27 cellular contexts compared by ENCODE assay signal in genomic region chr17:17239832-17240231, GRCh38. TPM values are rescaled to one million over a fixed set of nuclear protein-coding genes. Genes with fewer than 3 reads are reported as not detected.
DNase-seq lines count a peak whose midpoint lies in the region; ATAC-seq, FAIRE-seq and TF ChIP-seq lines count a peak whose summit lies in the region.
"Had no signal": no experiment of that assay in that cellular context is flagged by ENCODE, and none has a peak within 500 bp of the region (broad histone marks: within the 10 kb centered on the region; RNA-seq: fewer than 3 reads in every experiment).

No MANE protein-coding gene starts in this region.

- no peaks in the 10 kb centered on the region for H3K27me3 Mint-ChIP-seq in natural killer cell (ENCODE audit: low read depth in 2 of 2)
- no peaks in the 10 kb centered on the region for H3K27me3 Mint-ChIP-seq in natural killer cell treated with Interleukin-12 subunit alpha and Interleukin-12 subunit beta and Interleukin-15 and Interleukin-18, amount 100 ng/mL, for 72 hours

- H3K27ac ChIP-seq in SK-N-MC (no peak overlapping the region), brain microvascular endothelial cell (no peak overlapping the region), small intestine (ENCODE audit: low read depth in 1 of 2, low read length in 1 of 2) (no peak overlapping the region)
- H3K27ac ChIP-seq: BLaER1, colonic mucosa, RWPE1, skin epidermis, tibial nerve had no signal

- intact Hi-C loops in natural killer cell (cut with micrococcal nuclease): loop anchor here (5.0 kb wide), 1 partner anchor 198 kb away; the partner anchor contains the start of gene MPRIP

- H3K36me3 ChIP-seq in SK-N-MC (ENCODE audit: insufficient read depth, low read length) (no peaks in the 10 kb centered on the region), brain microvascular endothelial cell (replicated peaks) (peaks cover 3% of the 10 kb centered on the region), small intestine (ENCODE audit: control insufficient read depth in 2 of 2, insufficient read depth in 2 of 2, low read length in 2 of 2) (no peaks in the 10 kb centered on the region)
- H3K36me3 ChIP-seq: colonic mucosa, HAP-1, tibial nerve had no signal

- TF ChIP-seq CTCF in natural killer cell (IDR thresholded peaks at IDR 0.05) (no peak), brain microvascular endothelial cell (IDR thresholded peaks at IDR 0.05; ENCODE audit: low read depth, low read length, missing control alignments) (no peak)

- in situ Hi-C loops in brain microvascular endothelial cell (cut with HindIII; ENCODE audit: low pct_ligation_motif_present, low sequenced_read_pairs): no loop called here

- no peak for ATAC-seq in natural killer cell
- no peak for ATAC-seq in natural killer cell treated with Interleukin-12 subunit alpha and Interleukin-12 subunit beta and Interleukin-15 and Interleukin-18, amount 100 ng/mL, for 72 hours
- ATAC-seq: WTC11 had no signal

- DNase-seq in natural killer cell: no peak
- DNase-seq in natural killer cell treated with Interleukin-12 subunit alpha and Interleukin-12 subunit beta and Interleukin-15 and Interleukin-18, amount 100 ng/mL, for 72 hours (ENCODE audit: low spot score): no peak
- DNase-seq in SK-N-MC (ENCODE audit: low read depth, low spot score): no peak
- DNase-seq in brain microvascular endothelial cell: peak; percentile 10
- DNase-seq in NCI-H748 treated with DMSO at 0.1 percent for 48 hours (lab: John Stamatoyannopoulos, UW): no peak
- DNase-seq in stimulated activated CD8-positive, alpha-beta memory T cell treated with anti-CD3 and anti-CD28 coated beads, Interleukin-4, amount 100 ng/mL, for 48 hours: no peak
- DNase-seq in small intestine: no peak
- DNase-seq: activated naive CD4-positive, alpha-beta T cell; amygdala; colonic mucosa; DND-41; effector memory CD4-positive, alpha-beta T cell; IMR-90; kidney; NCI-H1417; NCI-H2029 treated with DMSO at 0.1 percent for 48 hours; NCI-H226; NCI-H774 had no signal

- H3K4me3 Mint-ChIP-seq in natural killer cell: peak overlapping the region; percentile 73
- no peak overlapping the region for H3K4me3 Mint-ChIP-seq in natural killer cell treated with Interleukin-12 subunit alpha and Interleukin-12 subunit beta and Interleukin-15 and Interleukin-18, amount 100 ng/mL, for 72 hours

- no peaks in the 10 kb centered on the region for H3K4me1 ChIP-seq in small intestine (ENCODE audit: control insufficient read depth in 2 of 2, insufficient read depth in 1 of 2, low read depth in 1 of 2, low read length in 1 of 2)
- H3K4me1 ChIP-seq: colonic mucosa had no signal

- H3K27ac Mint-ChIP-seq in natural killer cell: peak overlapping the region in 1 of 2 donors; percentile 34
- no peak overlapping the region for H3K27ac Mint-ChIP-seq in natural killer cell treated with Interleukin-12 subunit alpha and Interleukin-12 subunit beta and Interleukin-15 and Interleukin-18, amount 100 ng/mL, for 72 hours
- H3K27ac Mint-ChIP-seq: WTC11 had no signal

- H3K9me3 ChIP-seq in SK-N-MC (ENCODE audit: low read depth, low read length) (no peaks in the 10 kb centered on the region), small intestine (ENCODE audit: control insufficient read depth, low read depth) (no peaks in the 10 kb centered on the region)
- H3K9me3 ChIP-seq: BLaER1, colonic mucosa, HAP-1, tibial nerve had no signal

- H3K27me3 ChIP-seq in brain microvascular endothelial cell (replicated peaks) (no peaks in the 10 kb centered on the region), small intestine (ENCODE audit: control insufficient read depth in 2 of 2, insufficient read depth in 2 of 2, low read length in 2 of 2) (no peaks in the 10 kb centered on the region)
- H3K27me3 ChIP-seq: BLaER1, colonic mucosa, tibial nerve had no signal

- 70 to 88% (median 83%) methylated on average over 1 of the region's 1 CpG for WGBS in small intestine, 3 donors

- no peaks in the 10 kb centered on the region for H3K9me3 Mint-ChIP-seq in natural killer cell
- no peaks in the 10 kb centered on the region for H3K9me3 Mint-ChIP-seq in natural killer cell treated with Interleukin-12 subunit alpha and Interleukin-12 subunit beta and Interleukin-15 and Interleukin-18, amount 100 ng/mL, for 72 hours
- H3K9me3 Mint-ChIP-seq: WTC11 had no signal

- peaks cover 30 to 40% of the 10 kb centered on the region in 2 donors for H3K4me1 Mint-ChIP-seq in natural killer cell
- H3K4me1 Mint-ChIP-seq in natural killer cell treated with Interleukin-12 subunit alpha and Interleukin-12 subunit beta and Interleukin-15 and Interleukin-18, amount 100 ng/mL, for 72 hours (ENCODE audit: low read depth in 2 of 2): peaks cover 17 to 24% of the 10 kb centered on the region in 2 donors

- H3K4me3 ChIP-seq in SK-N-MC (no peak overlapping the region), brain microvascular endothelial cell (ENCODE audit: low read depth, low read length) (no peak overlapping the region), small intestine (ENCODE audit: low read depth in 1 of 2, low read length in 2 of 2) (no peak overlapping the region)
- H3K4me3 ChIP-seq: BLaER1, colonic mucosa, HAP-1, skin epidermis, tibial nerve had no signal

- H3K9ac ChIP-seq in SK-N-MC (ENCODE audit: insufficient read length): peak overlapping the region; percentile 7
- H3K9ac ChIP-seq: BLaER1 had no signal

- FAIRE-seq in small intestine (lab: Jason Lieb, UNC): no peak
- FAIRE-seq: bronchial epithelial cell, GM18507, kidney had no signal

- H3K36me3 Mint-ChIP-seq in natural killer cell: no peaks in the 10 kb centered on the region
- no peaks in the 10 kb centered on the region for H3K36me3 Mint-ChIP-seq in natural killer cell treated with Interleukin-12 subunit alpha and Interleukin-12 subunit beta and Interleukin-15 and Interleukin-18, amount 100 ng/mL, for 72 hours
- H3K36me3 Mint-ChIP-seq: WTC11 had no signal

RNA-seq across cellular contexts. Expression of gene FLCN, which starts 2.9 kb away (rescaled TPM):
- 10 to 100 TPM; 26.7 to 43.6 (median 33.8) TPM for total RNA-seq in natural killer cell
- total RNA-seq in natural killer cell treated with Interleukin-12 subunit alpha and Interleukin-12 subunit beta and Interleukin-15 and Interleukin-18, amount 100 ng/mL, for 72 hours: 10 to 100 TPM; 41.2 to 43.8 TPM
- polyA plus RNA-seq in small intestine: 10 to 100 TPM; 17.5 to 38.4 (median 37.3) TPM

RNA-seq across cellular contexts. Expression of gene PLD6, which starts 33.7 kb away (rescaled TPM):
- 1 to 10 TPM in 1 of 3 donors, under 1 TPM in 2; 0.45 to 1.7 (median 0.84) TPM for total RNA-seq in natural killer cell
- 10 to 100 TPM in 1 of 2 donors, 1 to 10 TPM in 1; 3.4 to 18.2 TPM for total RNA-seq in natural killer cell treated with Interleukin-12 subunit alpha and Interleukin-12 subunit beta and Interleukin-15 and Interleukin-18, amount 100 ng/mL, for 72 hours
- polyA plus RNA-seq in small intestine: 1 to 10 TPM; 1.4 to 1.8 (median 1.5) TPM
- total RNA-seq: M059J had no signal

RNA-seq across cellular contexts. Expression of gene COPS3, which starts 41.2 kb away (rescaled TPM):
- total RNA-seq in natural killer cell: 100 to 1,000 TPM; 101 to 115 (median 102) TPM
- 100 to 1,000 TPM in 1 of 2 donors, 10 to 100 TPM in 1; 85.4 to 130 TPM for total RNA-seq in natural killer cell treated with Interleukin-12 subunit alpha and Interleukin-12 subunit beta and Interleukin-15 and Interleukin-18, amount 100 ng/mL, for 72 hours
- 10 to 100 TPM; 42.9 to 58.9 (median 45.4) TPM for polyA plus RNA-seq in small intestine
